9 cellular contexts compared by ENCODE assay signal in genomic region chr4:94507708-94508107, GRCh38. TPM values are rescaled to one million over a fixed set of nuclear protein-coding genes. Genes with fewer than 3 reads are reported as not detected.
DNase-seq lines count a peak whose midpoint lies in the region; ATAC-seq and TF ChIP-seq lines count a peak whose summit lies in the region.
"Had no signal": no experiment of that assay in that cellular context is flagged by ENCODE, and none has a peak within 500 bp of the region (broad histone marks: within the 10 kb centered on the region; RNA-seq: fewer than 3 reads in every experiment).

No MANE protein-coding gene starts in this region.

- no peaks in the 10 kb centered on the region for H3K36me3 ChIP-seq in left lung

- peak overlapping the region in 1 of 2 donors; percentile 41 for H3K27ac ChIP-seq in left lung

- DNase-seq in Right ventricle myocardium inferior (ENCODE audit: missing footprints) (no peak), cardiac septum (ENCODE audit: low spot score) (no peak), astrocyte of the spinal cord (ENCODE audit: low read depth, low spot score) (peak; percentile 83), left lung (no peak), activated gamma-delta T cell treated with Interleukin-2 at 50 U/mL for 16 hours (no peak), AML-193 (lab: John Stamatoyannopoulos, UW) (no peak), posterior vena cava (ENCODE audit: low spot score) (no peak)

- in situ Hi-C loops in astrocyte of the spinal cord (cut with HindIII; ENCODE audit: low sequenced_read_pairs): no loop called here

- no peaks in the 10 kb centered on the region for H3K9me3 ChIP-seq in left lung

- intact Hi-C loops in Right ventricle myocardium inferior (cut with DNase I): loop anchor here (5.0 kb wide), 1 partner anchor 40 kb away; no protein-coding TSS in a partner anchor
- intact Hi-C loops in cardiac septum (cut with DNase I): loop anchor here (5.0 kb wide), 1 partner anchor 100 kb away; no protein-coding TSS in a partner anchor
- intact Hi-C loops in left lung (cut with DNase I): no loop called here
- intact Hi-C loops in posterior vena cava (cut with DNase I): no loop called here

- no peak overlapping the region for H3K4me3 ChIP-seq in astrocyte of the spinal cord (ENCODE audit: low read depth, low read length)
- H3K4me3 ChIP-seq in left lung: no peak overlapping the region

- TF ChIP-seq CTCF in astrocyte of the spinal cord (IDR thresholded peaks at IDR 0.05; ENCODE audit: low read depth, low read length): no peak
- no peak for TF ChIP-seq CTCF in left lung (IDR thresholded peaks at IDR 0.05)

- peaks cover 10 to 21% of the 10 kb centered on the region in 2 donors for H3K4me1 ChIP-seq in left lung

- no peaks in the 10 kb centered on the region for H3K27me3 ChIP-seq in left lung

- ATAC-seq in Right ventricle myocardium inferior (peak; percentile 93), left lung (peak; percentile 81), HG02678 (IDR thresholded peaks at IDR 0.05; ENCODE audit: unreplicated experiment) (no peak)
- ATAC-seq: WTC11 had no signal

RNA-seq across cellular contexts. Expression of gene PDLIM5, which starts 56.0 kb away (rescaled TPM):
- total RNA-seq in Right ventricle myocardium inferior (1,145 TPM), cardiac septum (1,256 TPM), left lung (100 to 1,000 TPM in 1 of 2 donors, 10 to 100 TPM in 1; 75.7 to 105 TPM), posterior vena cava (100 to 1,000 TPM; 418 to 594 TPM)

Comparison
In these comparisons a context has a peak if more than half of its experiments do, and no peak if none do; other contexts are left out.
1. intact Hi-C loops: an anchor here in Right ventricle myocardium inferior (5.0 kb wide) and cardiac septum (5.0 kb wide); none called in left lung and posterior vena cava.